In genomic region chr14:49879683-49880204, GRCh38 we compare ENCODE assay signal across 1 cellular context.
TF ChIP-seq lines count a peak whose summit lies in the region.

No MANE protein-coding gene starts in this region.

TF ChIP-seq in GM12878, 131 proteins besides CTCF, POLR2A, EP300 and RAD21 (continued from another document):
- TF ChIP-seq YY1 (IDR thresholded peaks at IDR 0.05; ENCODE audit: low read depth, low read length) (0 out of 2 replicates have a peak, but pooled peaks have one; percentile 34), YBX1 (IDR thresholded peaks at IDR 0.05) (no peak), NFXL1 (IDR thresholded peaks at IDR 0.05; ENCODE audit: borderline replicate concordance) (no peak), CBFB (IDR thresholded peaks at IDR 0.05; ENCODE audit: low read depth) (no peak), MTA2 (IDR thresholded peaks at IDR 0.05; ENCODE audit: low read depth) (no peak), IKZF2 (IDR thresholded peaks at IDR 0.05) (0 out of 4 replicates have a peak, but pooled peaks of 1 of the 2 experiments have one; percentile 14), SPI1 (IDR thresholded peaks at IDR 0.05; ENCODE audit: borderline replicate concordance, insufficient read depth, low read depth, low read length) (peak; percentile 61; the same call in 1 of the 2 replicates), IKZF1 (conservative IDR thresholded peaks at IDR 0.05) (no peak), KLF5 (IDR thresholded peaks at IDR 0.05; ENCODE audit: partially characterized antibody) (no peak), E4F1 (IDR thresholded peaks at IDR 0.05; ENCODE audit: borderline replicate concordance, partially characterized antibody) (no peak), NBN (IDR thresholded peaks at IDR 0.05) (no peak), BHLHE40 (IDR thresholded peaks at IDR 0.05; ENCODE audit: borderline replicate concordance in 1 of 2, low read depth in 2 of 2, low read length in 1 of 2) (peak in 1 of 2 experiments; percentile 41; a peak in 1 of 4 replicates), SMC3 (IDR thresholded peaks at IDR 0.05; ENCODE audit: borderline replicate concordance, low read length) (peak; percentile 73; the same call in 1 of the 2 replicates), TCF12 (IDR thresholded peaks at IDR 0.05; ENCODE audit: low read depth, low read length) (0 out of 2 replicates have a peak, but pooled peaks have one; percentile 35), MEF2A (IDR thresholded peaks at IDR 0.05; ENCODE audit: insufficient read depth, low read depth, low read length) (0 out of 2 replicates have a peak, but pooled peaks have one; percentile 16), ZBED1 (IDR thresholded peaks at IDR 0.05; ENCODE audit: borderline replicate concordance) (no peak)
